ENCODE assay signal across 9 cellular contexts in genomic region chr15:79004336-79004735, GRCh38. TPM values are rescaled to one million over a fixed set of nuclear protein-coding genes. Genes with fewer than 3 reads are reported as not detected.
A peak's percentile ranks its signal among the peaks of the same experiment; 100 is the strongest.
DNase-seq lines count a peak whose midpoint lies in the region; ATAC-seq and TF ChIP-seq lines count a peak whose summit lies in the region.
"Had no signal": no experiment of that assay in that cellular context is flagged by ENCODE, and none has a peak within 500 bp of the region (broad histone marks: within the 10 kb centered on the region; RNA-seq: fewer than 3 reads in every experiment).

No MANE protein-coding gene starts in this region.

- DNase-seq in Daoy (ENCODE audit: low read depth), result peak; percentile 80
- peak; percentile 58 for DNase-seq in fibroblast of villous mesenchyme (ENCODE audit: low read depth)
- DNase-seq in DMS 273 (lab: John Stamatoyannopoulos, UW; ENCODE audit: unreplicated experiment), result no peak
- no peak for DNase-seq in activated CD8-positive, alpha-beta memory T cell treated with anti-CD3 and anti-CD28 coated beads, Interleukin-2, amount 50 U/mL, for 48 hours
- DNase-seq: natural killer cell had no signal

- no peak overlapping the region for H3K4me3 ChIP-seq in fibroblast of villous mesenchyme (ENCODE audit: low read depth, low read length)

- ATAC-seq in GM19395 (IDR thresholded peaks at IDR 0.05; ENCODE audit: unreplicated experiment), result peak; percentile 91
- peak; percentile 86 for ATAC-seq in HG03175 (IDR thresholded peaks at IDR 0.05; ENCODE audit: unreplicated experiment)

- H3K4me1 Mint-ChIP-seq in stimulated activated naive CD8-positive, alpha-beta T cell treated with anti-CD3 and anti-CD28 coated beads, Interleukin-15, Interleukin-2, amounts not matched to agents 100 ng/mL and 50 ng/mL, for 24 hours (ENCODE audit: low read depth), result peaks cover 17% of the 10 kb centered on the region
- H3K4me1 Mint-ChIP-seq: natural killer cell had no signal

- no peaks in the 10 kb centered on the region for H3K9me3 Mint-ChIP-seq in stimulated activated naive CD8-positive, alpha-beta T cell treated with anti-CD3 and anti-CD28 coated beads, Interleukin-15, Interleukin-2, amounts not matched to agents 100 ng/mL and 50 ng/mL, for 24 hours
- H3K9me3 Mint-ChIP-seq: natural killer cell had no signal

- H3K4me3 Mint-ChIP-seq in stimulated activated naive CD8-positive, alpha-beta T cell treated with anti-CD3 and anti-CD28 coated beads, Interleukin-15, Interleukin-2, amounts not matched to agents 100 ng/mL and 50 ng/mL, for 24 hours, result no peak overlapping the region
- H3K4me3 Mint-ChIP-seq: natural killer cell had no signal

- H3K27ac Mint-ChIP-seq in stimulated activated naive CD8-positive, alpha-beta T cell treated with anti-CD3 and anti-CD28 coated beads, Interleukin-15, Interleukin-2, amounts not matched to agents 100 ng/mL and 50 ng/mL, for 24 hours, result peak overlapping the region; percentile 5
- H3K27ac Mint-ChIP-seq: natural killer cell had no signal

- TF ChIP-seq POLR2A in Raji (IDR thresholded peaks at IDR 0.05; ENCODE audit: insufficient read depth, low read depth, low read length), result peak; percentile 45; the same call in 1 of the 2 replicates

- no peaks in the 10 kb centered on the region for H3K36me3 Mint-ChIP-seq in stimulated activated naive CD8-positive, alpha-beta T cell treated with anti-CD3 and anti-CD28 coated beads, Interleukin-15, Interleukin-2, amounts not matched to agents 100 ng/mL and 50 ng/mL, for 24 hours (ENCODE audit: low read depth)
- H3K36me3 Mint-ChIP-seq: natural killer cell had no signal

- TF ChIP-seq CTCF in fibroblast of villous mesenchyme (IDR thresholded peaks at IDR 0.05; ENCODE audit: insufficient read depth, low read depth, low read length), result no peak

- H3K27me3 Mint-ChIP-seq in stimulated activated naive CD8-positive, alpha-beta T cell treated with anti-CD3 and anti-CD28 coated beads, Interleukin-15, Interleukin-2, amounts not matched to agents 100 ng/mL and 50 ng/mL, for 24 hours, result no peaks in the 10 kb centered on the region

RNA-seq across cellular contexts. Expression of gene CTSH, which starts 59.5 kb away (rescaled TPM):
- 8.2 and 27.5 TPM in 2 replicates for total RNA-seq in Daoy (2014; rRNA removed; shearing (Covaris generic))
- total RNA-seq in fibroblast of villous mesenchyme, result 15.1 and 22.9 TPM in 2 replicates

Comparison
In these comparisons a context has a peak if more than half of its experiments do, and no peak if none do; other contexts are left out.
1. DNase-seq: peak in Daoy (single experiment) and fibroblast of villous mesenchyme (single experiment); none in DMS 273 (single experiment) and activated CD8-positive, alpha-beta memory T cell treated with anti-CD3 and anti-CD28 coated beads, Interleukin-2, amount 50 U/mL, for 48 hours (single experiment).